Comparison of ENCODE assay signal across 6 cellular contexts in the genomic region with DNA sequence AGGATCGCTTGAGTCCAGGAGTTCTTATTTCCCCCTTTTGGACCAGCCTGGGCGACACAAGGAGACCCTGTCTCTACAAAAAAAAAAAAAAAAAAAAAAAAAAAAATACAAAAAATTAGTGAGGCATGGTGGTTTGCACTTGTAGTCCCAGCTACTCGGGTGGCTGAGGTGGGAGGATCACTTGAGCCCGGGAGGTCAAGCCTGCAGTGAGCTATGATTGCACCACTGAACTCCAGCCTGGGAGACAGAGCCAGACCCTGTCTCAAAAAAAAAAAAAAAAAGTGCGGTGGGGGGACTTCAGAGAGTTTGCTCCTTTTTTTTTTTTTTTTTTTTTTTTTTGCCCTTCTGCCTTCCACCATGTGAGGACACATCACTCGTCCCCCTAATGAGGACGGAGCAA. TPM values are rescaled to one million over a fixed set of nuclear protein-coding genes. Genes with fewer than 3 reads are reported as not detected.
"Had no signal": no experiment of that assay in that cellular context is flagged by ENCODE, and none has a peak within 500 bp of the region (broad histone marks: within the 10 kb centered on the region; RNA-seq: fewer than 3 reads in every experiment).

No MANE protein-coding gene starts in this region.

RNA-seq across cellular contexts. Expression of a gene that starts 32.9 kb away (rescaled TPM):
- total RNA-seq: stomach, thoracic aorta, upper lobe of right lung, vagina had no signal

RNA-seq across cellular contexts. Expression of a gene that starts 50.6 kb away (rescaled TPM):
- total RNA-seq: temporal lobe, upper lobe of right lung had no signal
- polyA plus RNA-seq: stomach, urinary bladder had no signal
